Comparison of ENCODE assay signal across 1 cellular context in the genomic region with DNA sequence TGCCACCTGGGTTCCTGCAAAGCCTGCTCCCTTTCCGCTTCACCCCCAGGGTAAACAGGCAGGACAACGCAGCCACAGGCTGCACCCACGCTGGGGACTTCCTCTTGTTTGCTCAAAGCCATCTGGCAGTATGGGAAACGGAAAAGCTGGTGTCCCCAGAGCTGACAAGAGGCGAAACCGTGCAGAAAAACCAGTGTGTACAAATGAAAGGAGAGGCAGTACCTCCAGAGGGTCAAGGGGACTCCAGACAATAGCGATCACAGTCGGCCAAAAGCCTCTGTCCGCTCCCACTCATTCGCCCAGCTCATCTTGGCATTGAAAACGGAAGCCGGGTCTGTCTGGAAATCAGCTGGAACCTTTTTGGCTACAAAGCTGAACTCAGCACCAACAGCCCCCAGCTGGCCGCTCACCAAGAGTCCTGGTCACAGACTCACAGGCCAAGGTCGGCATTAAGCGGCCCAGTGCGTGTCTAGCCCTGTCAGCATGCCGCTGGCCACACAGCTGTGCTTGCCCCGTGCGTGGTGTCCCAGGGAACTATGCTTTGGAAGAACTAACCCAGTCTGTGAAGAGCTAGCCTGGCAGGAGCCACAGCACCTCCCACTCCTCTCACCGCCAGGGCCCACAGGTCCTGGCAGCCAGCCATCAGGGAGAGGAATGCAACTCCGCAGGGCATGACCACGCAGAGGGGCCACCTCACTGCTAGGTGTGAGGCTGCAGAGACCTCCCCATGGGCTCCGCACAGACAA.
TF ChIP-seq lines count a peak whose summit lies in the region.

No MANE protein-coding gene starts in this region.

TF ChIP-seq in HepG2, 621 proteins besides CTCF, POLR2A, EP300 and RAD21 (continued from another document and continues in another):
- TF ChIP-seq, protein P1, sequence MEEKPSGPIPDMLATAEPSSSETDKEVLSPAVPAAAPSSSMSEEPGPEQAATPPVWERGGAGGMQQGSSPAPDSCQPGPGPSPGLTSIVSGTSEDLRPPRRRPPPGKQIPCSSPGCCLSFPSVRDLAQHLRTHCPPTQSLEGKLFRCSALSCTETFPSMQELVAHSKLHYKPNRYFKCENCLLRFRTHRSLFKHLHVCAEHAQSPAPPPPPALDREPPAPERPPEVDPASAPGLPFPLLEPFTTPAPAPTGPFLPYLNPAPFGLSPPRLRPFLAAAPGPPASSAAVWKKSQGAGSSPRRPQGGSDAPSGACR (CRISPR knock-in tag; IDR thresholded peaks at IDR 0.05): peak; percentile 66; the same call in 1 of the 2 replicates
- TF ChIP-seq ZNF484 (CRISPR knock-in tag; IDR thresholded peaks at IDR 0.05; ENCODE audit: borderline replicate concordance, low read depth) (no peak), ZNF326 (CRISPR knock-in tag; IDR thresholded peaks at IDR 0.05; ENCODE audit: borderline replicate concordance) (no peak), KAT7 (CRISPR knock-in tag; IDR thresholded peaks at IDR 0.05; ENCODE audit: borderline replicate concordance) (peak; percentile 91), ZNF598 (CRISPR knock-in tag; IDR thresholded peaks at IDR 0.05; ENCODE audit: borderline replicate concordance) (peak; percentile 81; the same call in 1 of the 2 replicates), TP53 (CRISPR knock-in tag; conservative IDR thresholded peaks at IDR 0.05) (no peak), ZNF460 (CRISPR knock-in tag; IDR thresholded peaks at IDR 0.05; ENCODE audit: borderline replicate concordance) (no peak; the same call in 1 of the 2 replicates), TCF7 (IDR thresholded peaks at IDR 0.05; ENCODE audit: low read depth) (no peak), AGO1 (IDR thresholded peaks at IDR 0.05; ENCODE audit: low read depth, low read length, poor library complexity, severe bottlenecking) (no peak), CCDC6 (CRISPR knock-in tag; IDR thresholded peaks at IDR 0.05) (no peak), ZNF337 (CRISPR knock-in tag; IDR thresholded peaks at IDR 0.05; ENCODE audit: borderline replicate concordance, low read depth) (peak; percentile 46; the same call in 1 of the 2 replicates), CREM (IDR thresholded peaks at IDR 0.05) (peak; percentile 49), CREM (CRISPR knock-in tag; IDR thresholded peaks at IDR 0.05) (no peak), SNAI1 (CRISPR knock-in tag; IDR thresholded peaks at IDR 0.05; ENCODE audit: borderline replicate concordance) (peak; percentile 10; the same call in 1 of the 2 replicates), ZNF788 (CRISPR knock-in tag; IDR thresholded peaks at IDR 0.05; ENCODE audit: borderline replicate concordance) (peak; percentile 53; the same call in 1 of the 2 replicates), TMF1 (CRISPR knock-in tag; IDR thresholded peaks at IDR 0.05; ENCODE audit: low read depth) (no peak), PAWR (CRISPR knock-in tag; IDR thresholded peaks at IDR 0.05; ENCODE audit: borderline replicate concordance) (no peak), ZNF34 (CRISPR knock-in tag; IDR thresholded peaks at IDR 0.05; ENCODE audit: borderline replicate concordance) (peak; percentile 77; the same call in 1 of the 2 replicates), TGIF2 (CRISPR knock-in tag; IDR thresholded peaks at IDR 0.05) (peak; percentile 78), KDM2A (CRISPR knock-in tag; IDR thresholded peaks at IDR 0.05; ENCODE audit: borderline replicate concordance, low read depth) (peak; percentile 43), ZNF777 (CRISPR knock-in tag; IDR thresholded peaks at IDR 0.05) (no peak), ZNF296 (CRISPR knock-in tag; conservative IDR thresholded peaks at IDR 0.05) (no peak), ZNF75D (CRISPR knock-in tag; IDR thresholded peaks at IDR 0.05; ENCODE audit: borderline replicate concordance) (no peak), NBN (conservative IDR thresholded peaks at IDR 0.05) (no peak), ZNF713 (CRISPR knock-in tag; IDR thresholded peaks at IDR 0.05) (no peak), ZBTB42 (CRISPR knock-in tag; IDR thresholded peaks at IDR 0.05) (peak; percentile 78; the same call in 1 of the 2 replicates), AHR (CRISPR knock-in tag; IDR thresholded peaks at IDR 0.05) (no peak), LCORL (IDR thresholded peaks at IDR 0.05) (no peak), LCORL (CRISPR knock-in tag; IDR thresholded peaks at IDR 0.05) (peak; percentile 87), MBD4 (IDR thresholded peaks at IDR 0.05; ENCODE audit: borderline replicate concordance, low read length) (no peak), ZKSCAN1 (IDR thresholded peaks at IDR 0.05; ENCODE audit: low read length) (no peak), KAT8 (CRISPR knock-in tag; IDR thresholded peaks at IDR 0.05) (no peak; the same call in 1 of the 2 replicates), HES4 (CRISPR knock-in tag; IDR thresholded peaks at IDR 0.05; ENCODE audit: borderline replicate concordance) (no peak), PPARG (CRISPR knock-in tag; conservative IDR thresholded peaks at IDR 0.05) (peak; percentile 66), ZZZ3 (CRISPR knock-in tag; IDR thresholded peaks at IDR 0.05; ENCODE audit: borderline replicate concordance) (no peak), JARID2 (CRISPR knock-in tag; IDR thresholded peaks at IDR 0.05; ENCODE audit: insufficient replicate concordance) (no peak), ZNF3 (CRISPR knock-in tag; IDR thresholded peaks at IDR 0.05) (no peak), NR2C2 (CRISPR knock-in tag; IDR thresholded peaks at IDR 0.05; ENCODE audit: borderline replicate concordance) (peak; percentile 50; the same call in 1 of the 2 replicates), ZNF775 (CRISPR knock-in tag; IDR thresholded peaks at IDR 0.05; ENCODE audit: borderline replicate concordance) (no peak), FOSL1 (CRISPR knock-in tag; IDR thresholded peaks at IDR 0.05; ENCODE audit: borderline replicate concordance) (no peak), ZNF644 (CRISPR knock-in tag; IDR thresholded peaks at IDR 0.05; ENCODE audit: low read depth) (0 out of 2 replicates have a peak, but pooled peaks have one; percentile 15), PAF1 (CRISPR knock-in tag; IDR thresholded peaks at IDR 0.05) (no peak), PHF21A (CRISPR knock-in tag; IDR thresholded peaks at IDR 0.05) (no peak), ZNF749 (CRISPR knock-in tag; IDR thresholded peaks at IDR 0.05; ENCODE audit: borderline replicate concordance) (no peak)
- TF ChIP-seq, protein P2, sequence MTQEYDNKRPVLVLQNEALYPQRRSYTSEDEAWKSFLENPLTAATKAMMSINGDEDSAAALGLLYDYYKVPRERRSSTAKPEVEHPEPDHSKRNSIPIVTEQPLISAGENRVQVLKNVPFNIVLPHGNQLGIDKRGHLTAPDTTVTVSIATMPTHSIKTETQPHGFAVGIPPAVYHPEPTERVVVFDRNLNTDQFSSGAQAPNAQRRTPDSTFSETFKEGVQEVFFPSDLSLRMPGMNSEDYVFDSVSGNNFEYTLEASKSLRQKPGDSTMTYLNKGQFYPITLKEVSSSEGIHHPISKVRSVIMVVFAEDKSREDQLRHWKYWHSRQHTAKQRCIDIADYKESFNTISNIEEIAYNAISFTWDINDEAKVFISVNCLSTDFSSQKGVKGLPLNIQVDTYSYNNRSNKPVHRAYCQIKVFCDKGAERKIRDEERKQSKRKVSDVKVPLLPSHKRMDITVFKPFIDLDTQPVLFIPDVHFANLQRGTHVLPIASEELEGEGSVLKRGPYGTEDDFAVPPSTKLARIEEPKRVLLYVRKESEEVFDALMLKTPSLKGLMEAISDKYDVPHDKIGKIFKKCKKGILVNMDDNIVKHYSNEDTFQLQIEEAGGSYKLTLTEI (CRISPR knock-in tag; conservative IDR thresholded peaks at IDR 0.05): no peak
- TF ChIP-seq, protein P3, sequence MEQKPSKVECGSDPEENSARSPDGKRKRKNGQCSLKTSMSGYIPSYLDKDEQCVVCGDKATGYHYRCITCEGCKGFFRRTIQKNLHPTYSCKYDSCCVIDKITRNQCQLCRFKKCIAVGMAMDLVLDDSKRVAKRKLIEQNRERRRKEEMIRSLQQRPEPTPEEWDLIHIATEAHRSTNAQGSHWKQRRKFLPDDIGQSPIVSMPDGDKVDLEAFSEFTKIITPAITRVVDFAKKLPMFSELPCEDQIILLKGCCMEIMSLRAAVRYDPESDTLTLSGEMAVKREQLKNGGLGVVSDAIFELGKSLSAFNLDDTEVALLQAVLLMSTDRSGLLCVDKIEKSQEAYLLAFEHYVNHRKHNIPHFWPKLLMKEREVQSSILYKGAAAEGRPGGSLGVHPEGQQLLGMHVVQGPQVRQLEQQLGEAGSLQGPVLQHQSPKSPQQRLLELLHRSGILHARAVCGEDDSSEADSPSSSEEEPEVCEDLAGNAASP (CRISPR knock-in tag; IDR thresholded peaks at IDR 0.05; ENCODE audit: borderline replicate concordance): peak; percentile 71; the same call in 1 of the 2 replicates
- TF ChIP-seq, protein P4, sequence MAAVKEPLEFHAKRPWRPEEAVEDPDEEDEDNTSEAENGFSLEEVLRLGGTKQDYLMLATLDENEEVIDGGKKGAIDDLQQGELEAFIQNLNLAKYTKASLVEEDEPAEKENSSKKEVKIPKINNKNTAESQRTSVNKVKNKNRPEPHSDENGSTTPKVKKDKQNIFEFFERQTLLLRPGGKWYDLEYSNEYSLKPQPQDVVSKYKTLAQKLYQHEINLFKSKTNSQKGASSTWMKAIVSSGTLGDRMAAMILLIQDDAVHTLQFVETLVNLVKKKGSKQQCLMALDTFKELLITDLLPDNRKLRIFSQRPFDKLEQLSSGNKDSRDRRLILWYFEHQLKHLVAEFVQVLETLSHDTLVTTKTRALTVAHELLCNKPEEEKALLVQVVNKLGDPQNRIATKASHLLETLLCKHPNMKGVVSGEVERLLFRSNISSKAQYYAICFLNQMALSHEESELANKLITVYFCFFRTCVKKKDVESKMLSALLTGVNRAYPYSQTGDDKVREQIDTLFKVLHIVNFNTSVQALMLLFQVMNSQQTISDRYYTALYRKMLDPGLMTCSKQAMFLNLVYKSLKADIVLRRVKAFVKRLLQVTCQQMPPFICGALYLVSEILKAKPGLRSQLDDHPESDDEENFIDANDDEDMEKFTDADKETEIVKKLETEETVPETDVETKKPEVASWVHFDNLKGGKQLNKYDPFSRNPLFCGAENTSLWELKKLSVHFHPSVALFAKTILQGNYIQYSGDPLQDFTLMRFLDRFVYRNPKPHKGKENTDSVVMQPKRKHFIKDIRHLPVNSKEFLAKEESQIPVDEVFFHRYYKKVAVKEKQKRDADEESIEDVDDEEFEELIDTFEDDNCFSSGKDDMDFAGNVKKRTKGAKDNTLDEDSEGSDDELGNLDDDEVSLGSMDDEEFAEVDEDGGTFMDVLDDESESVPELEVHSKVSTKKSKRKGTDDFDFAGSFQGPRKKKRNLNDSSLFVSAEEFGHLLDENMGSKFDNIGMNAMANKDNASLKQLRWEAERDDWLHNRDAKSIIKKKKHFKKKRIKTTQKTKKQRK (IDR thresholded peaks at IDR 0.05; ENCODE audit: low read length): no peak
- TF ChIP-seq, protein P5, sequence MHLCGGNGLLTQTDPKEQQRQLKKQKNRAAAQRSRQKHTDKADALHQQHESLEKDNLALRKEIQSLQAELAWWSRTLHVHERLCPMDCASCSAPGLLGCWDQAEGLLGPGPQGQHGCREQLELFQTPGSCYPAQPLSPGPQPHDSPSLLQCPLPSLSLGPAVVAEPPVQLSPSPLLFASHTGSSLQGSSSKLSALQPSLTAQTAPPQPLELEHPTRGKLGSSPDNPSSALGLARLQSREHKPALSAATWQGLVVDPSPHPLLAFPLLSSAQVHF (CRISPR knock-in tag; IDR thresholded peaks at IDR 0.05): no peak
- TF ChIP-seq, protein P6, sequence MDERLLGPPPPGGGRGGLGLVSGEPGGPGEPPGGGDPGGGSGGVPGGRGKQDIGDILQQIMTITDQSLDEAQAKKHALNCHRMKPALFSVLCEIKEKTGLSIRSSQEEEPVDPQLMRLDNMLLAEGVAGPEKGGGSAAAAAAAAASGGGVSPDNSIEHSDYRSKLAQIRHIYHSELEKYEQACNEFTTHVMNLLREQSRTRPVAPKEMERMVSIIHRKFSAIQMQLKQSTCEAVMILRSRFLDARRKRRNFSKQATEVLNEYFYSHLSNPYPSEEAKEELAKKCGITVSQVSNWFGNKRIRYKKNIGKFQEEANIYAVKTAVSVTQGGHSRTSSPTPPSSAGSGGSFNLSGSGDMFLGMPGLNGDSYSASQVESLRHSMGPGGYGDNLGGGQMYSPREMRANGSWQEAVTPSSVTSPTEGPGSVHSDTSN (CRISPR knock-in tag; IDR thresholded peaks at IDR 0.05): no peak
- TF ChIP-seq, protein P7, sequence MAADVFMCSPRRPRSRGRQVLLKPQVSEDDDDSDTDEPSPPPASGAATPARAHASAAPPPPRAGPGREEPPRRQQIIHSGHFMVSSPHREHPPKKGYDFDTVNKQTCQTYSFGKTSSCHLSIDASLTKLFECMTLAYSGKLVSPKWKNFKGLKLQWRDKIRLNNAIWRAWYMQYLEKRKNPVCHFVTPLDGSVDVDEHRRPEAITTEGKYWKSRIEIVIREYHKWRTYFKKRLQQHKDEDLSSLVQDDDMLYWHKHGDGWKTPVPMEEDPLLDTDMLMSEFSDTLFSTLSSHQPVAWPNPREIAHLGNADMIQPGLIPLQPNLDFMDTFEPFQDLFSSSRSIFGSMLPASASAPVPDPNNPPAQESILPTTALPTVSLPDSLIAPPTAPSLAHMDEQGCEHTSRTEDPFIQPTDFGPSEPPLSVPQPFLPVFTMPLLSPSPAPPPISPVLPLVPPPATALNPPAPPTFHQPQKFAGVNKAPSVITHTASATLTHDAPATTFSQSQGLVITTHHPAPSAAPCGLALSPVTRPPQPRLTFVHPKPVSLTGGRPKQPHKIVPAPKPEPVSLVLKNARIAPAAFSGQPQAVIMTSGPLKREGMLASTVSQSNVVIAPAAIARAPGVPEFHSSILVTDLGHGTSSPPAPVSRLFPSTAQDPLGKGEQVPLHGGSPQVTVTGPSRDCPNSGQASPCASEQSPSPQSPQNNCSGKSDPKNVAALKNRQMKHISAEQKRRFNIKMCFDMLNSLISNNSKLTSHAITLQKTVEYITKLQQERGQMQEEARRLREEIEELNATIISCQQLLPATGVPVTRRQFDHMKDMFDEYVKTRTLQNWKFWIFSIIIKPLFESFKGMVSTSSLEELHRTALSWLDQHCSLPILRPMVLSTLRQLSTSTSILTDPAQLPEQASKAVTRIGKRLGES (CRISPR knock-in tag; IDR thresholded peaks at IDR 0.05; ENCODE audit: borderline replicate concordance): no peak
- TF ChIP-seq, protein P8, sequence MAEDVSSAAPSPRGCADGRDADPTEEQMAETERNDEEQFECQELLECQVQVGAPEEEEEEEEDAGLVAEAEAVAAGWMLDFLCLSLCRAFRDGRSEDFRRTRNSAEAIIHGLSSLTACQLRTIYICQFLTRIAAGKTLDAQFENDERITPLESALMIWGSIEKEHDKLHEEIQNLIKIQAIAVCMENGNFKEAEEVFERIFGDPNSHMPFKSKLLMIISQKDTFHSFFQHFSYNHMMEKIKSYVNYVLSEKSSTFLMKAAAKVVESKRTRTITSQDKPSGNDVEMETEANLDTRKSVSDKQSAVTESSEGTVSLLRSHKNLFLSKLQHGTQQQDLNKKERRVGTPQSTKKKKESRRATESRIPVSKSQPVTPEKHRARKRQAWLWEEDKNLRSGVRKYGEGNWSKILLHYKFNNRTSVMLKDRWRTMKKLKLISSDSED (CRISPR knock-in tag; IDR thresholded peaks at IDR 0.05): no peak
- TF ChIP-seq, protein P9, sequence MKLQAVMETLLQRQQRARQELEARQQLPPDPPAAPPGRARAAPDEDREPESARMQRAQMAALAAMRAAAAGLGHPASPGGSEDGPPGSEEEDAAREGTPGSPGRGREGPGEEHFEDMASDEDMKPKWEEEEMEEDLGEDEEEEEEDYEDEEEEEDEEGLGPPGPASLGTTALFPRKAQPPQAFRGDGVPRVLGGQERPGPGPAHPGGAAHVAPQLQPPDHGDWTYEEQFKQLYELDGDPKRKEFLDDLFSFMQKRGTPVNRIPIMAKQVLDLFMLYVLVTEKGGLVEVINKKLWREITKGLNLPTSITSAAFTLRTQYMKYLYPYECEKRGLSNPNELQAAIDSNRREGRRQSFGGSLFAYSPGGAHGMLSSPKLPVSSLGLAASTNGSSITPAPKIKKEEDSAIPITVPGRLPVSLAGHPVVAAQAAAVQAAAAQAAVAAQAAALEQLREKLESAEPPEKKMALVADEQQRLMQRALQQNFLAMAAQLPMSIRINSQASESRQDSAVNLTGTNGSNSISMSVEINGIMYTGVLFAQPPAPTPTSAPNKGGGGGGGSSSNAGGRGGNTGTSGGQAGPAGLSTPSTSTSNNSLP (IDR thresholded peaks at IDR 0.05; ENCODE audit: low read depth, low read length): no peak
